Comparison of ENCODE assay signal across 16 cellular contexts in the genomic region with DNA sequence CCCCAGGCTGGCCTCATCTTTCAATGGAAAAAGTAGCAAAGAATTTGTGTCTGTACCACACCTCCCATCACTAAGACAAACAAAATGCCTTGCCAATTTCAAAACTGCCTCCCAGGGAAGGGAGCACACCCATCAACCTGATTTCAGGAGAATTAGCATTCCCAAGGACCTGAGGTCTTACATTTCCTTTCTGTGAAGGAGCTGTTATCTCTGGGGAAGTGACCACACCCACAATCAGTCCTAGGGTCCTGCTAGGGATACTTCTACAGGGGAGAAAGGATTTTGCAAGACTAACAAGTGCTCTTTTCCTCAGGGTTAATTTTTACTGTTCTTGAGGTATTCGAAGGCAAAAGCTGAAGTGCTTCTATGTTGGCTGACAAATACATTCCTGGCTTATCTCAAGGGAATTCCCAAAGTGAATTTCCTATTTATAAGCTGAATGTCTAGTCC.
DNase-seq lines count a peak whose midpoint lies in the region; ATAC-seq, FAIRE-seq and TF ChIP-seq lines count a peak whose summit lies in the region.
"Had no signal": no experiment of that assay in that cellular context is flagged by ENCODE, and none has a peak within 500 bp of the region (broad histone marks: within the 10 kb centered on the region; RNA-seq: fewer than 3 reads in every experiment).

No MANE protein-coding gene starts in this region.

- no peak overlapping the region for H3K4me2 ChIP-seq in GM23248 (ENCODE audit: unreplicated experiment)
- peak overlapping the region; percentile 30 for H3K4me2 ChIP-seq in astrocyte (ENCODE audit: low read length)

- H3K36me3 ChIP-seq in GM23248 (ENCODE audit: low read depth) = no peaks in the 10 kb centered on the region
- H3K36me3 ChIP-seq in astrocyte (ENCODE audit: insufficient read depth, low read length) = no peaks in the 10 kb centered on the region
- no peaks in the 10 kb centered on the region for H3K36me3 ChIP-seq in right atrium auricular region

- H3K27ac Mint-ChIP-seq in astrocyte (ENCODE audit: unreplicated experiment) = peak overlapping the region; percentile 87

- H3K9ac ChIP-seq in GM23248 (no peak overlapping the region), astrocyte (ENCODE audit: low read length) (no peak overlapping the region)

- DNase-seq in GM23248 (peak; percentile 33), astrocyte (ENCODE audit: low read depth) (peak; percentile 34), right atrium auricular region (ENCODE audit: low spot score) (no peak), omental fat pad (ENCODE audit: low spot score) (no peak), NCI-H345 treated with DMSO at 0.1 percent for 48 hours (lab: John Stamatoyannopoulos, UW; ENCODE audit: unreplicated experiment) (no peak), UCSD-AML1 (lab: John Stamatoyannopoulos, UW; ENCODE audit: unreplicated experiment) (no peak), NCI-H69 (lab: John Stamatoyannopoulos, UW) (no peak)
- DNase-seq: activated naive CD4-positive, alpha-beta T cell treated with anti-CD3 and anti-CD28 coated beads, Interleukin-2, amount 50 U/mL, for 16 hours; Caco-2; central memory CD4-positive, alpha-beta T cell; GDM1; NK-92 treated with Interleukin-12 subunit alpha and Interleukin-12 subunit beta, amount 100 ng/mL, for 24 hours; psoas muscle had no signal

- peaks cover 12% of the 10 kb centered on the region; the same call in 1 of the 2 replicates for H3F3A ChIP-seq in GM23248 (ENCODE audit: insufficient read depth)

- WGBS in GM23248 (ENCODE audit: low coverage in 1 of 2, low lambda C conversion rate in 2 of 2, missing lambda C conversion rate in 2 of 2), 2 experiments = 16 to 22% methylated on average over 1 of the region's 1 CpG

- H4K20me1 ChIP-seq in GM23248 (ENCODE audit: insufficient read depth) (no peaks in the 10 kb centered on the region), astrocyte (ENCODE audit: insufficient read depth, low read length) (no peaks in the 10 kb centered on the region)

- H2AFZ ChIP-seq in GM23248 = no peak overlapping the region
- no peak overlapping the region for H2AFZ ChIP-seq in astrocyte (ENCODE audit: low read depth, low read length)

- ATAC-seq in omental fat pad (ENCODE audit: low FRiP score) = peak; percentile 45
- ATAC-seq in GM18907 (IDR thresholded peaks at IDR 0.05; ENCODE audit: unreplicated experiment) = no peak
- ATAC-seq: HCT116, psoas muscle had no signal

- no peaks in the 10 kb centered on the region for H3K9me2 ChIP-seq in GM23248 (ENCODE audit: insufficient read depth)

- H3K9me3 ChIP-seq in GM23248 (ENCODE audit: low read depth) (no peaks in the 10 kb centered on the region), astrocyte (ENCODE audit: insufficient read depth, low read depth, low read length) (no peaks in the 10 kb centered on the region), right atrium auricular region (no peaks in the 10 kb centered on the region)
- H3K9me3 ChIP-seq: Caco-2, psoas muscle had no signal

- H3K79me2 ChIP-seq in GM23248 (ENCODE audit: insufficient read depth) = no peaks in the 10 kb centered on the region
- no peaks in the 10 kb centered on the region for H3K79me2 ChIP-seq in astrocyte (ENCODE audit: insufficient read depth, low read length)

- H3K4me1 Mint-ChIP-seq in astrocyte (ENCODE audit: low read depth, unreplicated experiment) = peaks cover 31% of the 10 kb centered on the region

- H3K27ac ChIP-seq in GM23248 (no peak overlapping the region), astrocyte (ENCODE audit: low read depth, low read length) (peak overlapping the region; percentile 6), right atrium auricular region (peak overlapping the region; percentile 15 to 16)
- H3K27ac ChIP-seq: psoas muscle had no signal

- TF ChIP-seq CTCF in astrocyte (IDR thresholded peaks at IDR 0.05; ENCODE audit: insufficient read depth, low read depth, low read length) (no peak), right atrium auricular region (IDR thresholded peaks at IDR 0.05) (no peak), omental fat pad (IDR thresholded peaks at IDR 0.05) (no peak)

- peak overlapping the region; percentile 40 for H3K4me3 Mint-ChIP-seq in astrocyte (ENCODE audit: unreplicated experiment)

- no peaks in the 10 kb centered on the region for H3K27me3 Mint-ChIP-seq in astrocyte (ENCODE audit: low read depth, unreplicated experiment)

- in situ Hi-C loops in GM23248 (cut with MboI) = loop anchor here (10.0 kb wide), 1 partner anchor 195 kb away; no protein-coding TSS in a partner anchor

- peaks cover 1% of the 10 kb centered on the region for H3K9me3 Mint-ChIP-seq in astrocyte (ENCODE audit: unreplicated experiment)

- H3K4me3 ChIP-seq in GM23248 (no peak overlapping the region), astrocyte (ENCODE audit: insufficient read depth, low read depth, low read length) (no peak overlapping the region), right atrium auricular region (no peak overlapping the region)
- H3K4me3 ChIP-seq: psoas muscle had no signal

- H3K27me3 ChIP-seq in GM23248 (replicated peaks; ENCODE audit: insufficient read depth) (no peaks in the 10 kb centered on the region), astrocyte (ENCODE audit: insufficient read depth, low read length) (no peaks in the 10 kb centered on the region), right atrium auricular region (no peaks in the 10 kb centered on the region)

- H3K4me1 ChIP-seq in GM23248 (ENCODE audit: insufficient read depth) (peaks cover 27% of the 10 kb centered on the region), astrocyte (ENCODE audit: insufficient read depth, low read length) (peaks cover 18% of the 10 kb centered on the region), right atrium auricular region (peaks cover 0 to 10% of the 10 kb centered on the region in 2 donors)

- no peaks in the 10 kb centered on the region for H3K36me3 Mint-ChIP-seq in astrocyte (ENCODE audit: low read depth, unreplicated experiment)

- no peak for FAIRE-seq in astrocyte (lab: Jason Lieb, UNC)
- FAIRE-seq: keratinocyte had no signal

Comparison
In these comparisons a context has a peak if more than half of its experiments do, and no peak if none do; other contexts are left out.
1. DNase-seq: peak in GM23248 (single experiment) and astrocyte (single experiment); none in right atrium auricular region (single experiment), omental fat pad (single experiment), NCI-H345 treated with DMSO at 0.1 percent for 48 hours (single experiment), UCSD-AML1 (single experiment) and NCI-H69 (single experiment).